Comparison of ENCODE assay signal across 23 cellular contexts in the genomic region with DNA sequence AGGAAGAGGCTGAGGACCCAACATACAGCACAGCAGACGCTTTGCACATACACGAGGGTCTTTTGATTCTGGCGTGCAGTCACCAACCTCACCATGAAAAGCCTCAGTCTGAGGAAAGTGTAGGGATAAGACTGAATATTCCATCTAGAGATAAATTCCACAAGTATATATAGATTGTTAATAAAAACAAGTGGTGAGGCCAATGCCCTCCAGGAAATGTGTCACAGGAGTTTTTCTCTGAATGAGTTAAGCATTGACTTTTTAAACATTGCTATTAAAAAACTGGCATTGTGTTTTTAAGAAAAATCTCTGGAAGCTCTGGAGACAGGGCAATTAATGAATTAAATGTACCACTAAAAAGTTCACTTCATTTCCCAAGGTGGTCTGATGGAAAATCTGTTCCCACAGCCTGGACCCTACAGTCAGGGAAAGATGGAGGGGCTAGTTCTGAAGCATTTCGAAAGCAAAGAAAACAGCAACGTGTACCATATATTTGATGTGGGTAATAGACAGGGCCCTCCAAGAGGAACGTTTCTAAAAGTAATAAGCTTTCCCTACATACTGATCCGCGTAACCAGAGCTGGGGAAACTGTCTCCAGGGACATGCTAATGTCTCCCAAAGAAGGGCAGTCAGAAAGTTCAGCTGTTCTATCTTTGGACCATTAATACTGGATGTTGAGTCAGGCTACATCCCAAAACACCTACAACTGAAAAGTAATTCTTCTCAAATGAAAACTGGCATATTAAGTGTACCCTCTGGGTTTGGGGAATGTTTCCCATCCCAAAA.
DNase-seq lines count a peak whose midpoint lies in the region; ATAC-seq and TF ChIP-seq lines count a peak whose summit lies in the region.
"Had no signal": no experiment of that assay in that cellular context is flagged by ENCODE, and none has a peak within 500 bp of the region (broad histone marks: within the 10 kb centered on the region; RNA-seq: fewer than 3 reads in every experiment).

No MANE protein-coding gene starts in this region.

- H3K9me2 ChIP-seq in Loucy (replicated peaks; ENCODE audit: low read depth, low read length) = no peaks in the 10 kb centered on the region

- CTCF ChIA-PET in activated CD4-positive, alpha-beta T cell treated with anti-CD3 and anti-CD28 coated beads for 36 hours (lab: Charles Lee) = no interaction called here
- CTCF ChIA-PET in mammary epithelial cell (lab: Charles Lee; ENCODE audit: low non-redundant PET) = no interaction called here

- H3K4me1 ChIP-seq in Loucy (ENCODE audit: insufficient read depth, low read length, poor library complexity, severe bottlenecking) = peaks cover 55% of the 10 kb centered on the region
- H3K4me1 ChIP-seq in mammary epithelial cell (ENCODE audit: insufficient read depth, low read length) = peaks cover 6% of the 10 kb centered on the region
- H3K4me1 ChIP-seq: heart right ventricle, left ventricle myocardium inferior, prostate gland, transverse colon had no signal

- H4K20me1 ChIP-seq in Loucy (ENCODE audit: insufficient read depth, low read length, poor library complexity, severe bottlenecking) = no peaks in the 10 kb centered on the region
- H4K20me1 ChIP-seq in mammary epithelial cell (ENCODE audit: insufficient read depth, low read length) = no peaks in the 10 kb centered on the region

- WGBS in mammary epithelial cell (ENCODE audit: low coverage, missing lambda C conversion rate) = 89% methylated on average over 8 of the region's 8 CpGs

- no peak overlapping the region for H3K27ac ChIP-seq in mammary epithelial cell (ENCODE audit: insufficient read depth, low read depth, low read length)
- H3K27ac ChIP-seq: dorsolateral prefrontal cortex, heart right ventricle, left ventricle myocardium inferior, neural progenitor cell, prostate gland, transverse colon had no signal

- H3K9ac ChIP-seq in Loucy (ENCODE audit: low read depth, low read length, poor library complexity, severe bottlenecking) = peak overlapping the region; percentile 31
- no peak overlapping the region for H3K9ac ChIP-seq in mammary epithelial cell (ENCODE audit: insufficient read depth, low read length)
- H3K9ac ChIP-seq: neural progenitor cell had no signal

- peaks cover 3% of the 10 kb centered on the region for H3K9me3 Mint-ChIP-seq in nephron progenitor cell
- H3K9me3 Mint-ChIP-seq in activated CD4-positive, alpha-beta T cell treated with anti-CD3 and anti-CD28 coated beads for 36 hours (ENCODE audit: low read depth) = no peaks in the 10 kb centered on the region
- H3K9me3 Mint-ChIP-seq: activated T-cell treated with anti-CD3 and anti-CD28 coated beads, Interleukin-2, amount 50 U/mL, for 24 hours; neural progenitor cell had no signal

- peaks cover 9% of the 10 kb centered on the region for H3K27me3 Mint-ChIP-seq in nephron progenitor cell (ENCODE audit: low read depth, poor library complexity)
- H3K27me3 Mint-ChIP-seq in activated CD4-positive, alpha-beta T cell treated with anti-CD3 and anti-CD28 coated beads for 36 hours = no peaks in the 10 kb centered on the region
- H3K27me3 Mint-ChIP-seq: activated T-cell treated with anti-CD3 and anti-CD28 coated beads, Interleukin-2, amount 50 U/mL, for 24 hours had no signal

- H3K27me3 ChIP-seq in Loucy (ENCODE audit: insufficient read depth, low read length, poor library complexity, severe bottlenecking) (no peaks in the 10 kb centered on the region), mammary epithelial cell (ENCODE audit: insufficient read depth, low read length) (no peaks in the 10 kb centered on the region)
- H3K27me3 ChIP-seq: dorsolateral prefrontal cortex, heart right ventricle, neural progenitor cell, transverse colon had no signal

- H3K4me1 Mint-ChIP-seq in nephron progenitor cell = peaks cover 41% of the 10 kb centered on the region
- no peaks in the 10 kb centered on the region for H3K4me1 Mint-ChIP-seq in activated CD4-positive, alpha-beta T cell treated with anti-CD3 and anti-CD28 coated beads for 36 hours

- BruUV-seq in mammary epithelial cell (replicated peaks; lab: Mats Ljungman, UMichigan) = no TSS peak

- ATAC-seq in activated CD4-positive, alpha-beta T cell treated with anti-CD3 and anti-CD28 coated beads for 36 hours = no peak
- ATAC-seq in HG03520 (IDR thresholded peaks at IDR 0.05; ENCODE audit: unreplicated experiment) = no peak
- ATAC-seq: HCT116; stimulated activated naive CD8-positive, alpha-beta T cell treated with anti-CD3 and anti-CD28 coated beads, Interleukin-15, Interleukin-2, amounts not matched to agents 100 U/mL and 50 U/mL, for 24 hours had no signal

- H3K36me3 Mint-ChIP-seq in nephron progenitor cell (ENCODE audit: low read depth) = peaks cover 5% of the 10 kb centered on the region
- H3K36me3 Mint-ChIP-seq in activated CD4-positive, alpha-beta T cell treated with anti-CD3 and anti-CD28 coated beads for 36 hours (ENCODE audit: low read depth) = peaks cover 6% of the 10 kb centered on the region
- H3K36me3 Mint-ChIP-seq: neural progenitor cell had no signal

- in situ Hi-C loops in mammary epithelial cell (cut with MboI; ENCODE audit: low sequenced_read_pairs in 2 of 2) = no loop called here

- H2AFZ ChIP-seq in Loucy (ENCODE audit: low read length) = no peak overlapping the region
- H2AFZ ChIP-seq in mammary epithelial cell (ENCODE audit: low read depth, low read length) = no peak overlapping the region
- H2AFZ ChIP-seq: neural progenitor cell had no signal

- 0 out of 2 replicates have a peak, but pooled peaks cover under 1% of the 10 kb centered on the region for H3F3A ChIP-seq in Loucy (ENCODE audit: low read depth)

- dilution Hi-C loops in mammary epithelial cell (cut with HindIII; ENCODE audit: low sequenced_read_pairs) = loop anchor here (5.0 kb wide), 1 partner anchor 76 kb away; no protein-coding TSS in a partner anchor

- TF ChIP-seq CTCF in Loucy (conservative IDR thresholded peaks at IDR 0.05; ENCODE audit: low read length) (no peak), choroid plexus epithelial cell (conservative IDR thresholded peaks at IDR 0.05; ENCODE audit: low read depth, low read length) (no peak), nephron progenitor cell (IDR thresholded peaks at IDR 0.05) (no peak), mammary epithelial cell (conservative IDR thresholded peaks at IDR 0.05 in 1 of 2, IDR thresholded peaks at IDR 0.05 in 1 of 2; ENCODE audit: extremely low read depth in 1 of 2, insufficient read depth in 1 of 2, low read depth in 1 of 2, low read length in 2 of 2) (no peak)

- H3K4me2 ChIP-seq in Loucy (ENCODE audit: low read depth, low read length, poor library complexity, severe bottlenecking) (peak overlapping the region; percentile 19), mammary epithelial cell (ENCODE audit: insufficient read depth, low read depth, low read length) (no peak overlapping the region)
- H3K4me2 ChIP-seq: neural progenitor cell had no signal

- POLR2A ChIA-PET in activated CD4-positive, alpha-beta T cell treated with anti-CD3 and anti-CD28 coated beads for 36 hours (lab: Charles Lee) = no interaction called here

- intact Hi-C loops in activated CD4-positive, alpha-beta T cell treated with anti-CD3 and anti-CD28 coated beads for 36 hours (cut with DNase I, micrococcal nuclease) = no loop called here
- intact Hi-C loops in mammary epithelial cell (cut with micrococcal nuclease) = no loop called here

- peak overlapping the region; percentile 29 for H3K4me3 Mint-ChIP-seq in nephron progenitor cell
- H3K4me3 Mint-ChIP-seq in activated CD4-positive, alpha-beta T cell treated with anti-CD3 and anti-CD28 coated beads for 36 hours = no peak overlapping the region
- H3K4me3 Mint-ChIP-seq: activated T-cell treated with anti-CD3 and anti-CD28 coated beads, Interleukin-2, amount 50 U/mL, for 24 hours; neural progenitor cell had no signal

- no peak overlapping the region for H3K4me3 ChIP-seq in Loucy (ENCODE audit: low read length, poor library complexity, severe bottlenecking)
- H3K4me3 ChIP-seq in choroid plexus epithelial cell (ENCODE audit: low read depth, low read length) = no peak overlapping the region
- H3K4me3 ChIP-seq in mammary epithelial cell (replicated peaks in 1 of 3; ENCODE audit: insufficient read depth in 1 of 3, low read depth in 2 of 3, low read length in 3 of 3) = no peak overlapping the region
- H3K4me3 ChIP-seq: dorsolateral prefrontal cortex, heart right ventricle, left ventricle myocardium inferior, neural progenitor cell, prostate gland, transverse colon had no signal

- peak; percentile 56 for DNase-seq in ELR (ENCODE audit: low read depth)
- DNase-seq in choroid plexus epithelial cell (ENCODE audit: low read depth) = peak; percentile 11
- no peak for DNase-seq in nephron progenitor cell
- DNase-seq in activated CD4-positive, alpha-beta T cell treated with anti-CD3 and anti-CD28 coated beads for 36 hours = no peak
- DNase-seq in mammary epithelial cell = no peak
- no peak for DNase-seq in medulla oblongata (ENCODE audit: extremely low spot score)
- DNase-seq: activated CD4-positive, CD25-positive, alpha-beta regulatory T cell treated with anti-CD3 and anti-CD28 coated beads, Interleukin-2, amount 50 U/mL, for 72 hours; activated CD8-positive, alpha-beta memory T cell treated with anti-CD3 and anti-CD28 coated beads for 24 hours; activated naive CD4-positive, alpha-beta T cell treated with Interleukin-2 at 50 U/mL for 16 hours; activated T-cell treated with anti-CD3 and anti-CD28 coated beads, Interleukin-2, amount 50 U/mL, for 24 hours; amniotic stem cell; dorsolateral prefrontal cortex; heart right ventricle; left ventricle myocardium inferior; NCI-H2081 treated with DMSO at 0.1 percent for 48 hours; stimulated activated CD4-positive, alpha-beta T cell treated with anti-CD3 and anti-CD28 coated beads, Interleukin-4, amount 100 ng/mL, for 1 hour; stimulated activated naive CD8-positive, alpha-beta T cell treated with anti-CD3 and anti-CD28 coated beads, Interleukin-15, Interleukin-2, amounts not matched to agents 100 U/mL and 50 U/mL, for 24 hours; transverse colon had no signal

- H3K36me3 ChIP-seq in Loucy (ENCODE audit: insufficient read depth, low read length) (no peaks in the 10 kb centered on the region), mammary epithelial cell (ENCODE audit: insufficient read depth, low read length) (no peaks in the 10 kb centered on the region)
- H3K36me3 ChIP-seq: heart right ventricle, left ventricle myocardium inferior, neural progenitor cell, prostate gland, transverse colon had no signal

- no peaks in the 10 kb centered on the region for H3K79me2 ChIP-seq in Loucy (ENCODE audit: insufficient read depth, low read length)
- H3K79me2 ChIP-seq in mammary epithelial cell (ENCODE audit: insufficient read depth, low read length) = no peaks in the 10 kb centered on the region

- H3K27ac Mint-ChIP-seq in nephron progenitor cell = no peak overlapping the region
- no peak overlapping the region for H3K27ac Mint-ChIP-seq in activated CD4-positive, alpha-beta T cell treated with anti-CD3 and anti-CD28 coated beads for 36 hours
- H3K27ac Mint-ChIP-seq: activated T-cell treated with anti-CD3 and anti-CD28 coated beads, Interleukin-2, amount 50 U/mL, for 24 hours; neural progenitor cell had no signal

- no peaks in the 10 kb centered on the region for H3K9me3 ChIP-seq in Loucy (ENCODE audit: insufficient read depth, low read depth, low read length)
- H3K9me3 ChIP-seq in mammary epithelial cell (replicated peaks; ENCODE audit: insufficient read depth, low read length) = no peaks in the 10 kb centered on the region
- H3K9me3 ChIP-seq: heart right ventricle, left ventricle myocardium inferior, prostate gland, transverse colon had no signal

Comparison
In these comparisons a context has a peak if more than half of its experiments do, and no peak if none do; other contexts are left out.
1. DNase-seq: peak in ELR (single experiment) and choroid plexus epithelial cell (single experiment); none in nephron progenitor cell (single experiment), activated CD4-positive, alpha-beta T cell treated with anti-CD3 and anti-CD28 coated beads for 36 hours (single experiment), mammary epithelial cell (single experiment) and medulla oblongata (single experiment).